8 cellular contexts compared by ENCODE assay signal in genomic region chr7:129187681-129188371, GRCh38. TPM values are rescaled to one million over a fixed set of nuclear protein-coding genes. Genes with fewer than 3 reads are reported as not detected.
DNase-seq lines count a peak whose midpoint lies in the region; ATAC-seq and TF ChIP-seq lines count a peak whose summit lies in the region.

No MANE protein-coding gene starts in this region.

- in situ Hi-C loops in gastrocnemius medialis (cut with MboI; ENCODE audit: low sequenced_read_pairs in 4 of 4), result no loop called here

- H3K36me3 ChIP-seq in SJCRH30, result 0 out of 2 replicates have a peak, but pooled peaks cover 3% of the 10 kb centered on the region
- H3K36me3 ChIP-seq in gastrocnemius medialis, result no peaks in the 10 kb centered on the region

- no peak for TF ChIP-seq POLR2A in gastrocnemius medialis (IDR thresholded peaks at IDR 0.05)

- H3K27me3 ChIP-seq in SJCRH30, result no peaks in the 10 kb centered on the region
- H3K27me3 ChIP-seq in gastrocnemius medialis, result no peaks in the 10 kb centered on the region

- ATAC-seq in gastrocnemius medialis (no peak), GM18520 (IDR thresholded peaks at IDR 0.05; ENCODE audit: unreplicated experiment) (no peak)

- peak overlapping the region; percentile 30 for H3K4me3 ChIP-seq in GM12864 (ENCODE audit: low read depth, low read length)
- peak overlapping the region; percentile 89 for H3K4me3 ChIP-seq in SJCRH30
- H3K4me3 ChIP-seq in fibroblast of the aortic adventitia (ENCODE audit: low read depth, low read length), result peak overlapping the region; percentile 73
- peak overlapping the region; percentile 59 to 86 (median 81) for H3K4me3 ChIP-seq in gastrocnemius medialis

- H3K27ac ChIP-seq in SJCRH30 (peak overlapping the region; percentile 40; the same call in 1 of the 2 replicates), gastrocnemius medialis (no peak overlapping the region)

- H3K9me3 ChIP-seq in SJCRH30 (replicated peaks), result no peaks in the 10 kb centered on the region
- no peaks in the 10 kb centered on the region for H3K9me3 ChIP-seq in gastrocnemius medialis

- H3K4me1 ChIP-seq in SJCRH30 (peaks cover 9% of the 10 kb centered on the region), gastrocnemius medialis (peaks cover 4 to 13% of the 10 kb centered on the region in 2 donors)

- TF ChIP-seq CTCF in GM12864 (IDR thresholded peaks at IDR 0.05; ENCODE audit: low read depth, low read length, missing control alignments) (no peak), fibroblast of the aortic adventitia (IDR thresholded peaks at IDR 0.05; ENCODE audit: insufficient read depth, low read length) (no peak), gastrocnemius medialis (IDR thresholded peaks at IDR 0.05 in 4 of 5, conservative IDR thresholded peaks at IDR 0.05 in 1 of 5) (no peak)

- intact Hi-C loops in gastrocnemius medialis (cut with DNase I; ENCODE audit: low total_unique reads), result no loop called here

- DNase-seq in GM12864 (ENCODE audit: low read depth), result no peak
- DNase-seq in SJCRH30, result no peak
- DNase-seq in fibroblast of the aortic adventitia (ENCODE audit: low read depth), result no peak
- no peak for DNase-seq in gastrocnemius medialis
- no peak for DNase-seq in DMS153 (lab: John Stamatoyannopoulos, UW)
- DNase-seq in GM19238 (ENCODE audit: insufficient read length, low spot score), result no peak
- no peak for DNase-seq in DMS 273 (lab: John Stamatoyannopoulos, UW; ENCODE audit: unreplicated experiment)

RNA-seq across cellular contexts. Expression of gene SMO, which starts 0.6 kb away (rescaled TPM):
- total RNA-seq in SJCRH30 (2014; rRNA removed; shearing (Covaris generic)), result 40.5 and 43.2 TPM in 2 replicates
- 4.2 and 24.1 TPM in 2 replicates for total RNA-seq in fibroblast of the aortic adventitia (ENCODE audit: low replicate concordance)
- 1 to 10 TPM; 1.1 to 1.6 (median 1.2) TPM for total RNA-seq in gastrocnemius medialis

RNA-seq across cellular contexts. Expression of gene AHCYL2, which starts 37.0 kb away (rescaled TPM):
- 10.2 and 10.9 TPM in 2 replicates for total RNA-seq in SJCRH30 (2014; rRNA removed; shearing (Covaris generic))
- total RNA-seq in fibroblast of the aortic adventitia (ENCODE audit: low replicate concordance) (12.1 and 20.3 TPM in 2 replicates), gastrocnemius medialis (10 to 100 TPM; 22.7 to 41.0 (median 35.7) TPM)

RNA-seq across cellular contexts. Expression of gene TSPAN33, which starts 43.3 kb away (rescaled TPM):
- total RNA-seq in SJCRH30 (2014; rRNA removed; shearing (Covaris generic)), result 47.8 and 49.1 TPM in 2 replicates
- total RNA-seq in fibroblast of the aortic adventitia (ENCODE audit: low replicate concordance), result not detected in 2 replicates
- 1 to 10 TPM; 5.6 to 9.1 (median 7.8) TPM for total RNA-seq in gastrocnemius medialis

Comparison
In these comparisons a context has a peak if more than half of its experiments do, and no peak if none do; other contexts are left out.
1. H3K4me3 ChIP-seq: peak in every context shown above with its lines; median percentile 89 in SJCRH30; 81 in gastrocnemius medialis; 73 in fibroblast of the aortic adventitia; 30 in GM12864.